In the genomic region with DNA sequence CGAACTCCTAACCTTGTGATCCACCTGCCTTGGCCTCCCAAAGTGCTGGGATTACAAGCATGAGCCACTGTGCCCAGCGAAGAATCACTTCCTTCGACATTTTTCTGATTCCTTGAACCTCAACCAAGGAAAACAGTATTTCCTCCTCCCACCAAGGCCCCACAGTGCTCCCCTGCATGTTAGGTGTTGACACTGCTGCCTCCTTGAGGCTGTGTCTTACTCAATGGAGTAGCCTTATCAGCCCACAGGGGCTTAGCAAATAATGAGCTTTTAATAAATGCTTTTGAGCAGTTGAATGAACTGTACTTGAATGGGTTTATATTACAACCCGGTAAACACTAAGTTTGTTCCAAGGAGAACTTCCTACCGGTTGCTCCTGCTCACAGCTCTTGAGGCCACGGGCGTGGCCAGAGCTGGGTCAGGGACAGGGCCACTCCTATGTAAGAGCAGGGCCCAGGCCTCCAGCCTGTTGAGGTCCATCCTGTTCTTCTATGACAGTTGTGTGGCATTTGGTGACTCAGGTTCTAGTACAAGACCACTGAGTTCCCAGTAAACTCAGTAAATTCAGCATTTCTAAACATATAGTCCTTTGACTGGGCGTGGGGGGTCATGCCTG, we compare ENCODE assay signal across 11 cellular contexts. TPM values are rescaled to one million over a fixed set of nuclear protein-coding genes. Genes with fewer than 3 reads are reported as not detected.
DNase-seq lines count a peak whose midpoint lies in the region; ATAC-seq and TF ChIP-seq lines count a peak whose summit lies in the region.
"Had no signal": no experiment of that assay in that cellular context is flagged by ENCODE, and none has a peak within 500 bp of the region (broad histone marks: within the 10 kb centered on the region; RNA-seq: fewer than 3 reads in every experiment).

No MANE protein-coding gene starts in this region.

- H3K27me3 ChIP-seq in right atrium auricular region (no peaks in the 10 kb centered on the region), SK-N-SH (ENCODE audit: insufficient read depth) (no peaks in the 10 kb centered on the region), upper lobe of left lung (no peaks in the 10 kb centered on the region), smooth muscle cell (ENCODE audit: low read depth) (no peaks in the 10 kb centered on the region)

- TF ChIP-seq RAD21 in SK-N-SH (IDR thresholded peaks at IDR 0.05; ENCODE audit: low read length): peak; percentile 30; the same call in 1 of the 2 replicates

- no peaks in the 10 kb centered on the region for H3K9me2 ChIP-seq in SK-N-SH

- ATAC-seq in Right ventricle myocardium superior (ENCODE audit: poor library complexity): peak; percentile 21
- ATAC-seq in upper lobe of left lung (ENCODE audit: low FRiP score in 2 of 2): peak; percentile 42 to 90
- ATAC-seq in HG02642 (IDR thresholded peaks at IDR 0.05; ENCODE audit: poor library complexity, unreplicated experiment): no peak
- ATAC-seq: activated T-cell treated with anti-CD3 and anti-CD28 coated beads, Interleukin-2, amount 50 U/mL, for 72 hours had no signal

- POLR2A ChIA-PET in SK-N-SH (lab: Yijun Ruan, JAX): interaction anchor here (1.0 kb wide), 1 partner anchor 37 kb away, joined by 3 read pairs; a partner anchor contains a TSS

- H3K9ac ChIP-seq in SK-N-SH: no peak overlapping the region
- no peak overlapping the region for H3K9ac ChIP-seq in smooth muscle cell (ENCODE audit: low read depth)

- H2AFZ ChIP-seq in SK-N-SH (ENCODE audit: low read depth) (0 out of 2 replicates have a peak overlapping the region, but pooled peaks have one; percentile 42), smooth muscle cell (ENCODE audit: low read depth) (no peak overlapping the region)

- H3K4me2 ChIP-seq in SK-N-SH: no peak overlapping the region
- H3K4me2 ChIP-seq in smooth muscle cell: no peak overlapping the region

- peaks cover 10% of the 10 kb centered on the region for H3F3A ChIP-seq in SK-N-SH (replicated peaks; ENCODE audit: insufficient read depth)
- no peaks in the 10 kb centered on the region for H3F3A ChIP-seq in smooth muscle cell (ENCODE audit: low read depth)

- TF ChIP-seq CTCF in right atrium auricular region (IDR thresholded peaks at IDR 0.05): no peak
- TF ChIP-seq CTCF in SK-N-SH (IDR thresholded peaks at IDR 0.05): peak; percentile 39
- no peak for TF ChIP-seq CTCF in fibroblast of villous mesenchyme (IDR thresholded peaks at IDR 0.05; ENCODE audit: insufficient read depth, low read depth, low read length)
- peak in 2 of 6 experiments; percentile 23 for TF ChIP-seq CTCF in upper lobe of left lung (IDR thresholded peaks at IDR 0.05)
- TF ChIP-seq CTCF in smooth muscle cell (IDR thresholded peaks at IDR 0.05; ENCODE audit: borderline replicate concordance, insufficient read depth, poor library complexity, severe bottlenecking): no peak

- H3K79me2 ChIP-seq in SK-N-SH (ENCODE audit: insufficient read depth) (no peaks in the 10 kb centered on the region), smooth muscle cell (ENCODE audit: low read depth) (no peaks in the 10 kb centered on the region)

- H3K4me1 ChIP-seq in right atrium auricular region (peaks cover 0 to 9% of the 10 kb centered on the region in 2 donors), SK-N-SH (ENCODE audit: control insufficient read depth in 1 of 2, insufficient read depth in 2 of 2, low read depth in 1 of 2, low read length in 1 of 2) (peaks cover 10 to 11% of the 10 kb centered on the region in 2 experiments; a peak in 2 of 4 replicates), upper lobe of left lung (peaks cover 0 to 37% (median 28%) of the 10 kb centered on the region in 4 donors), smooth muscle cell (ENCODE audit: low read depth) (peaks cover 14% of the 10 kb centered on the region)

- no peak for DNase-seq in Right ventricle myocardium superior
- DNase-seq in right atrium auricular region (ENCODE audit: low spot score): no peak
- no peak for DNase-seq in SK-N-SH
- DNase-seq in fibroblast of villous mesenchyme (ENCODE audit: low read depth): peak; percentile 15
- DNase-seq in upper lobe of left lung: peak; percentile 54 to 90
- no peak for DNase-seq in smooth muscle cell (lab: John Stamatoyannopoulos, UW; ENCODE audit: unreplicated experiment)
- DNase-seq in NCI-H1436 treated with DMSO at 0.1 percent for 48 hours (lab: John Stamatoyannopoulos, UW): no peak
- DNase-seq: activated T-cell treated with anti-CD3 and anti-CD28 coated beads, Interleukin-2, amount 50 U/mL, for 72 hours; cortex of kidney; NCI-H1436 had no signal

- WGBS in SK-N-SH (ENCODE audit: low lambda C conversion rate): 96% methylated on average over 8 of the region's 8 CpGs
- WGBS in upper lobe of left lung, 2 donors: 44 to 59% methylated on average over 8 of the region's 8 CpGs
- WGBS in smooth muscle cell (ENCODE audit: low lambda C conversion rate): 89% methylated on average over 8 of the region's 8 CpGs

- TF ChIP-seq EP300 in SK-N-SH (IDR thresholded peaks at IDR 0.05; ENCODE audit: borderline replicate concordance in 1 of 2, low read depth in 1 of 2, low read length in 1 of 2) (no peak), upper lobe of left lung (IDR thresholded peaks at IDR 0.05) (no peak)

- no peak for TF ChIP-seq POLR2A in upper lobe of left lung (IDR thresholded peaks at IDR 0.05)

- no peaks in the 10 kb centered on the region for H3K9me3 ChIP-seq in right atrium auricular region
- no peaks in the 10 kb centered on the region for H3K9me3 ChIP-seq in SK-N-SH
- H3K9me3 ChIP-seq in upper lobe of left lung: no peaks in the 10 kb centered on the region
- H3K9me3 ChIP-seq in smooth muscle cell (replicated peaks; ENCODE audit: low read depth): no peaks in the 10 kb centered on the region

- H3K27ac ChIP-seq in right atrium auricular region (no peak overlapping the region), SK-N-SH (ENCODE audit: low read depth in 2 of 2, low read length in 1 of 2) (no peak overlapping the region), upper lobe of left lung (peak overlapping the region in 3 of 4 donors; percentile 42 to 65 (median 57)), smooth muscle cell (ENCODE audit: low read depth) (no peak overlapping the region)

- CTCF ChIA-PET in SK-N-SH (lab: Yijun Ruan, JAX): interaction anchor here (1.3 to 5.7 kb wide), 5 partner anchors 9 to 162 kb away, joined by 3 to 44 read pairs (median 5); a partner anchor contains a TSS

- H4K20me1 ChIP-seq in SK-N-SH (ENCODE audit: insufficient read depth) (no peaks in the 10 kb centered on the region), smooth muscle cell (ENCODE audit: low read depth) (no peaks in the 10 kb centered on the region)

- intact Hi-C loops in Right ventricle myocardium superior (cut with DNase I): no loop called here

- H3K36me3 ChIP-seq in right atrium auricular region: no peaks in the 10 kb centered on the region
- no peaks in the 10 kb centered on the region for H3K36me3 ChIP-seq in SK-N-SH (replicated peaks in 1 of 2; ENCODE audit: control insufficient read depth in 1 of 2, insufficient read depth in 2 of 2, low read length in 1 of 2)
- H3K36me3 ChIP-seq in upper lobe of left lung: no peaks in the 10 kb centered on the region
- no peaks in the 10 kb centered on the region for H3K36me3 ChIP-seq in smooth muscle cell (ENCODE audit: low read depth)

- H3K4me3 ChIP-seq in right atrium auricular region (no peak overlapping the region), SK-N-SH (ENCODE audit: low read depth in 2 of 2, low read length in 1 of 2) (no peak overlapping the region), fibroblast of villous mesenchyme (ENCODE audit: low read depth, low read length) (no peak overlapping the region), upper lobe of left lung (no peak overlapping the region), smooth muscle cell (no peak overlapping the region)

TF ChIP-seq in SK-N-SH, 30 proteins besides CTCF, POLR2A, EP300 and RAD21:
- TF ChIP-seq SMC3 (IDR thresholded peaks at IDR 0.05; ENCODE audit: low read depth, low read length) (peak; percentile 32), FOSL2 (IDR thresholded peaks at IDR 0.05; ENCODE audit: borderline replicate concordance, low read depth) (no peak), EZH2phosphoT487 (IDR thresholded peaks at IDR 0.05; ENCODE audit: borderline replicate concordance, low read depth) (no peak), TEAD4 (IDR thresholded peaks at IDR 0.05; ENCODE audit: borderline replicate concordance, insufficient read depth) (no peak), RCOR1 (IDR thresholded peaks at IDR 0.05; ENCODE audit: low read length) (no peak)
- TF ChIP-seq, protein P1, sequence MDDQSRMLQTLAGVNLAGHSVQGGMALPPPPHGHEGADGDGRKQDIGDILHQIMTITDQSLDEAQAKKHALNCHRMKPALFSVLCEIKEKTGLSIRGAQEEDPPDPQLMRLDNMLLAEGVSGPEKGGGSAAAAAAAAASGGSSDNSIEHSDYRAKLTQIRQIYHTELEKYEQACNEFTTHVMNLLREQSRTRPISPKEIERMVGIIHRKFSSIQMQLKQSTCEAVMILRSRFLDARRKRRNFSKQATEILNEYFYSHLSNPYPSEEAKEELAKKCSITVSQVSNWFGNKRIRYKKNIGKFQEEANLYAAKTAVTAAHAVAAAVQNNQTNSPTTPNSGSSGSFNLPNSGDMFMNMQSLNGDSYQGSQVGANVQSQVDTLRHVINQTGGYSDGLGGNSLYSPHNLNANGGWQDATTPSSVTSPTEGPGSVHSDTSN (IDR thresholded peaks at IDR 0.05): no peak

RNA-seq across cellular contexts. Expression of a gene that starts 36.8 kb away (rescaled TPM):
- total RNA-seq in Right ventricle myocardium superior: 88.1 TPM
- 100 to 1,000 TPM; 131 to 241 TPM for total RNA-seq in right atrium auricular region
- polyA plus RNA-seq in SK-N-SH (2012; rRNA removed): 1,427 and 1,906 TPM in 2 replicates
- 1,102 and 1,356 TPM in 2 replicates for polyA plus RNA-seq in SK-N-SH (2012; cell fraction: cytosol; rRNA removed)
- 1,333 and 1,752 TPM in 2 replicates for polyA plus RNA-seq in SK-N-SH (2012; cell fraction: nucleus; rRNA removed)
- 834 and 982 TPM in 2 replicates for total RNA-seq in fibroblast of villous mesenchyme
- total RNA-seq in upper lobe of left lung: 100 to 1,000 TPM in 3 of 6 donors, 10 to 100 TPM in 3; 54.2 to 191 (median 122) TPM
- total RNA-seq in smooth muscle cell: 1,161 and 1,305 TPM in 2 replicates
- 981 and 1,375 TPM in 2 replicates for polyA plus RNA-seq in smooth muscle cell

RNA-seq across cellular contexts. Expression of a gene that starts 39.2 kb away (rescaled TPM):
- total RNA-seq in Right ventricle myocardium superior (50.9 TPM), right atrium auricular region (100 to 1,000 TPM in 1 of 2 donors, 10 to 100 TPM in 1; 64.4 to 145 TPM), fibroblast of villous mesenchyme (376 and 609 TPM in 2 replicates), upper lobe of left lung (100 to 1,000 TPM in 4 of 6 donors, 10 to 100 TPM in 2; 50.3 to 375 (median 108) TPM), smooth muscle cell (538 and 586 TPM in 2 replicates)
- polyA plus RNA-seq in SK-N-SH (2012; rRNA removed) (3.3 and 4.6 TPM in 2 replicates), smooth muscle cell (280 and 284 TPM in 2 replicates)
- 3.6 and 4.5 TPM in 2 replicates for polyA plus RNA-seq in SK-N-SH (2012; cell fraction: cytosol; rRNA removed)
- 2.4 and 2.8 TPM in 2 replicates for polyA plus RNA-seq in SK-N-SH (2012; cell fraction: nucleus; rRNA removed)

Comparison
In these comparisons a context has a peak if more than half of its experiments do, and no peak if none do; other contexts are left out.
1. DNase-seq: peak in fibroblast of villous mesenchyme (single experiment) and upper lobe of left lung (2 of 2); none in Right ventricle myocardium superior (single experiment), right atrium auricular region (single experiment), SK-N-SH (single experiment), smooth muscle cell (single experiment) and NCI-H1436 treated with DMSO at 0.1 percent for 48 hours (single experiment).
2. H3K27ac ChIP-seq: peak in upper lobe of left lung (3 of 4); none in right atrium auricular region (0 of 2), SK-N-SH (0 of 2) and smooth muscle cell (single experiment).